8 cellular contexts compared by ENCODE assay signal in genomic region chr5:108381034-108381954, GRCh38. TPM values are rescaled to one million over a fixed set of nuclear protein-coding genes. Genes with fewer than 3 reads are reported as not detected.
DNase-seq lines count a peak whose midpoint lies in the region; ATAC-seq and TF ChIP-seq lines count a peak whose summit lies in the region.

No MANE protein-coding gene starts in this region.

- no peak overlapping the region for H3K27ac Mint-ChIP-seq in neural progenitor cell

- H3K9me2 ChIP-seq in PC-9 (ENCODE audit: insufficient read depth), result no peaks in the 10 kb centered on the region

- peak; percentile 39 for ATAC-seq in GM19025 (IDR thresholded peaks at IDR 0.05; ENCODE audit: low read depth, unreplicated experiment)
- ATAC-seq in HG03280 (IDR thresholded peaks at IDR 0.05; ENCODE audit: unreplicated experiment), result peak; percentile 54

- no TSS peak for BruUV-seq in PC-9 (replicated peaks; lab: Mats Ljungman, UMichigan)

- peak overlapping the region; percentile 83 for H3K4me3 Mint-ChIP-seq in neural progenitor cell

- H3K27me3 ChIP-seq in PC-9 (ENCODE audit: insufficient read depth, low read depth), result no peaks in the 10 kb centered on the region
- no peaks in the 10 kb centered on the region for H3K27me3 ChIP-seq in neural progenitor cell
- no peaks in the 10 kb centered on the region for H3K27me3 ChIP-seq in stomach smooth muscle (ENCODE audit: control insufficient read depth in 1 of 2, insufficient read depth in 2 of 2, low read length in 2 of 2)

- DNase-seq in PC-9 (peak; percentile 42 to 73), fibroblast of villous mesenchyme (ENCODE audit: low read depth) (peak; percentile 69), neural progenitor cell (ENCODE audit: low spot score) (peak; percentile 87)
- DNase-seq in activated effector memory CD4-positive, alpha-beta T cell treated with Interleukin-2 at 50 U/mL for 16 hours, result peak; percentile 78

- H3K4me3 ChIP-seq in PC-9 (peak overlapping the region; percentile 77), fibroblast of villous mesenchyme (ENCODE audit: low read depth, low read length) (peak overlapping the region; percentile 84), neural progenitor cell (peak overlapping the region; percentile 82), stomach smooth muscle (ENCODE audit: low read length in 2 of 2) (peak overlapping the region; percentile 68 to 89)

- peak overlapping the region; percentile 96 for H3K4me2 ChIP-seq in PC-9
- H3K4me2 ChIP-seq in neural progenitor cell, result peak overlapping the region; percentile 98

- H3K27me3 Mint-ChIP-seq in neural progenitor cell (ENCODE audit: insufficient read depth, low read depth), result no peaks in the 10 kb centered on the region

- H3K79me2 ChIP-seq in PC-9 (ENCODE audit: low read depth) (peaks cover 36% of the 10 kb centered on the region), neural progenitor cell (ENCODE audit: low read depth) (peaks cover 29% of the 10 kb centered on the region)

- CTCF ChIA-PET in PC-9 (lab: Charles Lee), result no interaction called here

- H3K9ac ChIP-seq in neural progenitor cell (peak overlapping the region; percentile 55), stomach smooth muscle (ENCODE audit: low read length in 2 of 2) (peak overlapping the region; percentile 90 to 93)

- H3K36me3 ChIP-seq in PC-9 (ENCODE audit: low read depth) (no peaks in the 10 kb centered on the region), neural progenitor cell (no peaks in the 10 kb centered on the region), stomach smooth muscle (ENCODE audit: control insufficient read depth in 2 of 2, insufficient read depth in 2 of 2, low read length in 2 of 2) (no peaks in the 10 kb centered on the region)

- H3K9me3 ChIP-seq in PC-9 (ENCODE audit: insufficient read depth, low read depth), result peaks cover 3% of the 10 kb centered on the region
- no peaks in the 10 kb centered on the region for H3K9me3 ChIP-seq in neural progenitor cell (ENCODE audit: low read depth)
- H3K9me3 ChIP-seq in stomach smooth muscle (ENCODE audit: control insufficient read depth in 2 of 2, low read length in 2 of 2), result peaks cover 0 to 3% of the 10 kb centered on the region in 2 donors

- intact Hi-C loops in PC-9 (cut with micrococcal nuclease; ENCODE audit: unreplicated experiment), result no loop called here

- POLR2A ChIA-PET in PC-9 (lab: Charles Lee; ENCODE audit: unreplicated experiment), result interaction anchor here (0.5 kb wide), 1 partner anchor 22 kb away, joined by 3 read pairs; no protein-coding TSS in a partner anchor

- TF ChIP-seq CTCF in C4-2B (conservative IDR thresholded peaks at IDR 0.05) (peak; percentile 6; the same call in 1 of the 2 replicates), PC-9 (conservative IDR thresholded peaks at IDR 0.05) (no peak), fibroblast of villous mesenchyme (IDR thresholded peaks at IDR 0.05; ENCODE audit: insufficient read depth, low read depth, low read length) (no peak), neural progenitor cell (IDR thresholded peaks at IDR 0.05) (no peak)

- peaks cover 7% of the 10 kb centered on the region for H3K9me3 Mint-ChIP-seq in neural progenitor cell

- H3F3A ChIP-seq in PC-9 (ENCODE audit: insufficient read depth, low read depth), result peaks cover 5% of the 10 kb centered on the region; the same call in 1 of the 2 replicates
- H3F3A ChIP-seq in neural progenitor cell (ENCODE audit: low read depth), result peaks cover 28% of the 10 kb centered on the region

- H4K20me1 ChIP-seq in PC-9 (ENCODE audit: insufficient read depth), result no peaks in the 10 kb centered on the region; the same call in 1 of the 2 replicates
- peaks cover 11% of the 10 kb centered on the region for H4K20me1 ChIP-seq in neural progenitor cell (ENCODE audit: low read depth)

- H3K27ac ChIP-seq in C4-2B, result peak overlapping the region; percentile 99
- peak overlapping the region; percentile 68 for H3K27ac ChIP-seq in PC-9
- peak overlapping the region; percentile 82 for H3K27ac ChIP-seq in neural progenitor cell
- H3K27ac ChIP-seq in stomach smooth muscle (ENCODE audit: low read length), result peak overlapping the region; percentile 94

- H3K4me1 ChIP-seq in PC-9 (replicated peaks; ENCODE audit: insufficient read depth) (peaks cover 33% of the 10 kb centered on the region), neural progenitor cell (peaks cover 15% of the 10 kb centered on the region), stomach smooth muscle (ENCODE audit: control insufficient read depth, insufficient read depth, low read length) (peaks cover 2% of the 10 kb centered on the region)

- H3K4me1 Mint-ChIP-seq in neural progenitor cell, result peaks cover 26% of the 10 kb centered on the region

- peak overlapping the region; percentile 91 for H2AFZ ChIP-seq in PC-9
- H2AFZ ChIP-seq in neural progenitor cell (replicated peaks), result peak overlapping the region; percentile 86

- peaks cover 11% of the 10 kb centered on the region for H3K36me3 Mint-ChIP-seq in neural progenitor cell

RNA-seq across cellular contexts. Expression of gene FBXL17, which starts 0.6 kb away (rescaled TPM):
- total RNA-seq in PC-9 (2021), result 14.7 and 19.5 TPM in 2 replicates
- 16.8 and 20.3 TPM in 2 replicates for total RNA-seq in fibroblast of villous mesenchyme
- total RNA-seq in neural progenitor cell (ENCODE audit: low replicate concordance), result 6.3 and 7.6 TPM in 2 replicates

Comparison
In these comparisons a context has a peak if more than half of its experiments do, and no peak if none do; other contexts are left out.
1. Peak in every context shown above with its lines: DNase-seq, ATAC-seq, H3K4me3 ChIP-seq and H3K27ac ChIP-seq.